ENCODE assay signal across 8 cellular contexts in genomic region chrX:78103656-78104446, GRCh38. TPM values are rescaled to one million over a fixed set of nuclear protein-coding genes. Genes with fewer than 3 reads are reported as not detected.
DNase-seq lines count a peak whose midpoint lies in the region; ATAC-seq and TF ChIP-seq lines count a peak whose summit lies in the region.

Gene PGK1 (plus strand): TSS chrX:78104248. CDS start chrX:78104341, 93 bp downstream.

- H3K9me3 Mint-ChIP-seq in chondrocyte (ENCODE audit: low read depth): peaks cover 13% of the 10 kb centered on the region

- H3K4me3 ChIP-seq in kidney epithelial cell (ENCODE audit: low read depth, low read length): peak within 1 kb of the TSS; percentile 61

- TF ChIP-seq CTCF in chondrocyte (IDR thresholded peaks at IDR 0.05): no peak
- no peak for TF ChIP-seq CTCF in kidney epithelial cell (IDR thresholded peaks at IDR 0.05; ENCODE audit: insufficient read depth, low read length, poor library complexity, severe bottlenecking)

- H3K27me3 Mint-ChIP-seq in chondrocyte (ENCODE audit: low read depth): no peaks in the 10 kb centered on the region

- peak within 1 kb of the TSS; percentile 88 for H3K4me3 Mint-ChIP-seq in chondrocyte (ENCODE audit: unreplicated experiment)

- peak within 1 kb of the TSS; percentile 90 for H3K27ac Mint-ChIP-seq in chondrocyte (ENCODE audit: unreplicated experiment)

- peaks cover 41% of the 10 kb centered on the region for H3K4me1 Mint-ChIP-seq in chondrocyte (ENCODE audit: low read depth)

- no peaks in the 10 kb centered on the region for H3K27me3 ChIP-seq in kidney epithelial cell (ENCODE audit: control insufficient read depth, insufficient read depth, low read length)

- ATAC-seq in HG03432 (IDR thresholded peaks at IDR 0.05; ENCODE audit: unreplicated experiment): peak; percentile 97

- DNase-seq in AG20443 (ENCODE audit: low spot score) (peak; percentile 91), NCI-H510A (lab: John Stamatoyannopoulos, UW) (peak; percentile 89), chondrocyte (ENCODE audit: low spot score) (peak; percentile 97), kidney epithelial cell (ENCODE audit: low read depth) (peak; percentile 77)
- DNase-seq in activated CD4-positive, alpha-beta T cell treated with anti-CD3 and anti-CD28 coated beads for 24 hours (ENCODE audit: low read depth in 2 of 2): peak; percentile 79 to 82
- peak; percentile 87 to 90 for DNase-seq in stimulated activated CD4-positive, alpha-beta T cell treated with anti-CD3 and anti-CD28 coated beads, Interleukin-15, amount 100 ng/mL, for 48 hours (ENCODE audit: low read depth in 2 of 2)

- peaks cover 3% of the 10 kb centered on the region for H3K36me3 Mint-ChIP-seq in chondrocyte (ENCODE audit: low read depth)

- H3K36me3 ChIP-seq in kidney epithelial cell (ENCODE audit: control insufficient read depth, insufficient read depth, low read length): no peaks in the 10 kb centered on the region

- peak; percentile 90 for TF ChIP-seq POLR2A in GM19099 (IDR thresholded peaks at IDR 0.05; ENCODE audit: extremely low read depth, insufficient read length, low read depth)

RNA-seq across cellular contexts. Expression of gene PGK1, which starts in this region (rescaled TPM):
- total RNA-seq in chondrocyte: 222 to 362 TPM (median 352 TPM) in 3 replicates
- 231 and 245 TPM in 2 replicates for total RNA-seq in kidney epithelial cell

Comparison
In these comparisons a context has a peak if more than half of its experiments do, and no peak if none do; other contexts are left out.
1. Peak in every context shown above with its lines: DNase-seq, ATAC-seq and H3K4me3 ChIP-seq.